8 cellular contexts compared by ENCODE assay signal in the genomic region with DNA sequence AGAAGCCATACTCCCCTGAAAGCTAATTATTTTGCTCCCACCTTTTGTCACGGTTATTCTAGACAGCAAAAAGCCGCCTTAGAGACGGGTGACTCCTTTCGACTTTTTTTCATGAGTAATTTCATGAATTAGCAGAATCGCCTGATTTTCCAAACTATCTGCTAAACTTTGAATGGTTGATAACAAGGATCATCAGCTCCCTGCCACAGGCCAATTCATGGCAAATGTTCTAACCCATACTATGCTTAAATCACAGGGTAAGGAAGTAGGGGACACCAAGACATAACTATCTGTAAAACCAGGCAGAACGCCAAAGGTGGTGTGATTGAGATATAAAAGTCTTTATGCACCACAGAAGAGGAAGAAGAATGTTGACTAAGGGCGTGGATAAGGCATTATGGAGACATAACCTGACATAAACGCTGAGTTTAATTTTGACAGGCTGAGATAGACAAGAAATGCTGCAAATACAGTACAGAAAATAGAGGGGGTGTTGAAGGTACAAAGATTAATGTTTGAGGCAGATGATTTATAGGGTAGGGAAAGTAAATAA. TPM values are rescaled to one million over a fixed set of nuclear protein-coding genes. Genes with fewer than 3 reads are reported as not detected.
DNase-seq lines count a peak whose midpoint lies in the region; ATAC-seq lines count a peak whose summit lies in the region.

No MANE protein-coding gene starts in this region.

- no peak overlapping the region for H3K27ac Mint-ChIP-seq in CD4-positive, CD25-positive, alpha-beta regulatory T cell
- H3K27ac Mint-ChIP-seq in activated CD4-positive, alpha-beta memory T cell treated with anti-CD3 and anti-CD28 coated beads, Interleukin-2, amount 10 ng/mL, durations not matched to agents 7 days and 5 days: no peak overlapping the region

- H3K9ac ChIP-seq in HUES64 (ENCODE audit: low read depth, low read length) (peak overlapping the region; percentile 81), iPS-20b (ENCODE audit: low read depth, low read length) (peak overlapping the region; percentile 80; the same call in 1 of the 2 replicates), stomach smooth muscle (ENCODE audit: low read length in 2 of 2) (peak overlapping the region in 1 of 2 donors; percentile 47)

- H3K27me3 ChIP-seq in CD4-positive, CD25-positive, alpha-beta regulatory T cell (ENCODE audit: control insufficient read depth, insufficient read depth, low read length): peaks cover 33% of the 10 kb centered on the region
- H3K27me3 ChIP-seq in HUES64 (ENCODE audit: insufficient read depth, low read length) (peaks cover 20% of the 10 kb centered on the region), iPS-20b (ENCODE audit: insufficient read depth, low read length) (peaks cover 22% of the 10 kb centered on the region), stomach smooth muscle (ENCODE audit: control insufficient read depth in 1 of 2, insufficient read depth in 2 of 2, low read length in 2 of 2) (no peaks in the 10 kb centered on the region)

- H3K4me3 ChIP-seq in CD4-positive, CD25-positive, alpha-beta regulatory T cell (ENCODE audit: low read depth, low read length): peak overlapping the region; percentile 35
- H3K4me3 ChIP-seq in HUES64 (ENCODE audit: low read length) (peak overlapping the region; percentile 73), iPS-20b (ENCODE audit: low read length) (peak overlapping the region; percentile 83), stomach smooth muscle (ENCODE audit: low read length in 2 of 2) (peak overlapping the region; percentile 81 to 90)

- no peaks in the 10 kb centered on the region for H3K36me3 ChIP-seq in CD4-positive, CD25-positive, alpha-beta regulatory T cell (ENCODE audit: control insufficient read depth, insufficient read depth, low read length)
- no peaks in the 10 kb centered on the region for H3K36me3 ChIP-seq in HUES64 (ENCODE audit: insufficient read depth, low read length)
- no peaks in the 10 kb centered on the region for H3K36me3 ChIP-seq in iPS-20b (ENCODE audit: insufficient read depth, low read depth, low read length)
- no peaks in the 10 kb centered on the region for H3K36me3 ChIP-seq in stomach smooth muscle (ENCODE audit: control insufficient read depth in 2 of 2, insufficient read depth in 2 of 2, low read length in 2 of 2)

- peak overlapping the region; percentile 0 to 69 (median 54) for H3K4me3 Mint-ChIP-seq in CD4-positive, CD25-positive, alpha-beta regulatory T cell
- H3K4me3 Mint-ChIP-seq in activated CD4-positive, alpha-beta memory T cell treated with anti-CD3 and anti-CD28 coated beads, Interleukin-2, amount 10 ng/mL, durations not matched to agents 7 days and 5 days: peak overlapping the region; percentile 85

- H3K27ac ChIP-seq in CD4-positive, CD25-positive, alpha-beta regulatory T cell (ENCODE audit: insufficient read depth, low read length, poor library complexity, severe bottlenecking): no peak overlapping the region
- no peak overlapping the region for H3K27ac ChIP-seq in HUES64 (ENCODE audit: low read depth, low read length)
- no peak overlapping the region for H3K27ac ChIP-seq in iPS-20b (ENCODE audit: low read length)
- no peak overlapping the region for H3K27ac ChIP-seq in stomach smooth muscle (ENCODE audit: low read length)

- no peak for DNase-seq in CD4-positive, CD25-positive, alpha-beta regulatory T cell
- DNase-seq in activated CD4-positive, alpha-beta memory T cell treated with anti-CD3 and anti-CD28 coated beads, Interleukin-2, amount 10 ng/mL, durations not matched to agents 7 days and 5 days: no peak
- no peak for DNase-seq in stimulated activated CD4-positive, alpha-beta T cell treated with anti-CD3 and anti-CD28 coated beads, Interleukin-2, amount 100 ng/mL, for 24 hours
- DNase-seq in stimulated activated CD4-positive, alpha-beta T cell treated with anti-CD3 and anti-CD28 coated beads, Interleukin-15, amount 100 ng/mL, for 24 hours: no peak
- DNase-seq in foreskin melanocyte: no peak

- no peaks in the 10 kb centered on the region for H3K9me3 ChIP-seq in CD4-positive, CD25-positive, alpha-beta regulatory T cell (ENCODE audit: control insufficient read depth in 2 of 2, low read length in 2 of 2)
- H3K9me3 ChIP-seq in HUES64 (ENCODE audit: insufficient read depth, low read depth, low read length) (no peaks in the 10 kb centered on the region), iPS-20b (ENCODE audit: insufficient read depth, low read depth, low read length) (no peaks in the 10 kb centered on the region), stomach smooth muscle (ENCODE audit: control insufficient read depth in 2 of 2, low read length in 2 of 2) (no peaks in the 10 kb centered on the region)

- WGBS in HUES64: 38% methylated on average over 8 of the region's 8 CpGs

- H3K4me1 ChIP-seq in CD4-positive, CD25-positive, alpha-beta regulatory T cell (ENCODE audit: control insufficient read depth, insufficient read depth, low read length, poor library complexity, severe bottlenecking): peaks cover 11% of the 10 kb centered on the region
- H3K4me1 ChIP-seq in HUES64 (ENCODE audit: insufficient read depth, low read length) (peaks cover 8% of the 10 kb centered on the region; the same call in 1 of the 2 replicates), iPS-20b (ENCODE audit: insufficient read depth, low read length) (peaks cover 8% of the 10 kb centered on the region), stomach smooth muscle (ENCODE audit: control insufficient read depth, insufficient read depth, low read length) (no peaks in the 10 kb centered on the region)

- peaks cover 63% of the 10 kb centered on the region for H3K27me3 Mint-ChIP-seq in CD4-positive, CD25-positive, alpha-beta regulatory T cell
- peaks cover 36% of the 10 kb centered on the region for H3K27me3 Mint-ChIP-seq in activated CD4-positive, alpha-beta memory T cell treated with anti-CD3 and anti-CD28 coated beads, Interleukin-2, amount 10 ng/mL, durations not matched to agents 7 days and 5 days

- CTCF ChIA-PET in activated CD4-positive, alpha-beta memory T cell treated with anti-CD3 and anti-CD28 coated beads, Interleukin-2, amount 10 ng/mL, durations not matched to agents 7 days and 5 days (lab: Charles Lee): no interaction called here

- H3K4me1 Mint-ChIP-seq in CD4-positive, CD25-positive, alpha-beta regulatory T cell: peaks cover 3 to 8% (median 5%) of the 10 kb centered on the region in 4 donors
- H3K4me1 Mint-ChIP-seq in activated CD4-positive, alpha-beta memory T cell treated with anti-CD3 and anti-CD28 coated beads, Interleukin-2, amount 10 ng/mL, durations not matched to agents 7 days and 5 days: peaks cover 14% of the 10 kb centered on the region

- POLR2A ChIA-PET in activated CD4-positive, alpha-beta memory T cell treated with anti-CD3 and anti-CD28 coated beads, Interleukin-2, amount 10 ng/mL, durations not matched to agents 7 days and 5 days (lab: Charles Lee): interaction anchor here (0.9 kb wide), 1 partner anchor 114 kb away, joined by 5 read pairs; the partner anchor contains the start of gene LYSMD2

- peaks cover 0 to 2% (median 0%) of the 10 kb centered on the region in 7 donors for H3K9me3 Mint-ChIP-seq in CD4-positive, CD25-positive, alpha-beta regulatory T cell
- no peaks in the 10 kb centered on the region for H3K9me3 Mint-ChIP-seq in activated CD4-positive, alpha-beta memory T cell treated with anti-CD3 and anti-CD28 coated beads, Interleukin-2, amount 10 ng/mL, durations not matched to agents 7 days and 5 days

- ATAC-seq in CD4-positive, CD25-positive, alpha-beta regulatory T cell (ENCODE audit: low read depth in 2 of 2): no peak

- H3K36me3 Mint-ChIP-seq in CD4-positive, CD25-positive, alpha-beta regulatory T cell: no peaks in the 10 kb centered on the region
- no peaks in the 10 kb centered on the region for H3K36me3 Mint-ChIP-seq in activated CD4-positive, alpha-beta memory T cell treated with anti-CD3 and anti-CD28 coated beads, Interleukin-2, amount 10 ng/mL, durations not matched to agents 7 days and 5 days (ENCODE audit: low read depth)

RNA-seq across cellular contexts. Expression of gene DMXL2, which starts 0.9 kb away (rescaled TPM):
- total RNA-seq in CD4-positive, CD25-positive, alpha-beta regulatory T cell: 1.4 TPM
- under 1 TPM in 1 of 4 donors, not detected in 3; 0.15 TPM for polyA plus RNA-seq in CD4-positive, CD25-positive, alpha-beta regulatory T cell
- 7.2 TPM for polyA plus RNA-seq in HUES64 (2013, experiment 1 of 2)
- polyA plus RNA-seq in HUES64 (2013, experiment 2 of 2): 8.6 TPM
- 1 to 10 TPM; 6.1 TPM for total RNA-seq in activated CD4-positive, alpha-beta memory T cell treated with anti-CD3 and anti-CD28 coated beads, Interleukin-2, amount 10 ng/mL, durations not matched to agents 7 days and 5 days

RNA-seq across cellular contexts. Expression of gene SCG3, which starts 57.8 kb away (rescaled TPM):
- not detected for total RNA-seq in CD4-positive, CD25-positive, alpha-beta regulatory T cell
- not detected for polyA plus RNA-seq in CD4-positive, CD25-positive, alpha-beta regulatory T cell
- 37.4 TPM for polyA plus RNA-seq in HUES64 (2013, experiment 1 of 2)
- polyA plus RNA-seq in HUES64 (2013, experiment 2 of 2): 35.0 TPM
- total RNA-seq in activated CD4-positive, alpha-beta memory T cell treated with anti-CD3 and anti-CD28 coated beads, Interleukin-2, amount 10 ng/mL, durations not matched to agents 7 days and 5 days: not detected

Comparison
In these comparisons a context has a peak if more than half of its experiments do, and no peak if none do; other contexts are left out.
1. H3K4me3 ChIP-seq: peak in every context shown above with its lines; median percentile 86 in stomach smooth muscle; 83 in iPS-20b; 73 in HUES64; 35 in CD4-positive, CD25-positive, alpha-beta regulatory T cell.